14 cellular contexts compared by ENCODE assay signal in genomic region chr2:48452108-48452507, GRCh38. TPM values are rescaled to one million over a fixed set of nuclear protein-coding genes. Genes with fewer than 3 reads are reported as not detected.
A peak's percentile ranks its signal among the peaks of the same experiment; 100 is the strongest.
DNase-seq lines count a peak whose midpoint lies in the region; ATAC-seq and TF ChIP-seq lines count a peak whose summit lies in the region.
"Had no signal": no experiment of that assay in that cellular context is flagged by ENCODE, and none has a peak within 500 bp of the region (broad histone marks: within the 10 kb centered on the region; RNA-seq: fewer than 3 reads in every experiment).

No MANE protein-coding gene starts in this region.

- DNase-seq in DMS153 treated with DMSO at 0.1 percent for 48 hours (lab: John Stamatoyannopoulos, UW; ENCODE audit: unreplicated experiment) = peak; percentile 85
- DNase-seq in NCI-H2081 treated with DMSO at 0.1 percent for 48 hours (lab: John Stamatoyannopoulos, UW) = peak; percentile 67
- DNase-seq in WERI-Rb-1 = peak; percentile 58
- DNase-seq in KG1 (lab: John Stamatoyannopoulos, UW) = no peak
- DNase-seq in GM13976 (ENCODE audit: low spot score) = no peak
- DNase-seq: activated CD4-positive, alpha-beta T cell treated with anti-CD3 and anti-CD28 coated beads, Interleukin-2, amount 50 U/mL, for 4 hours; activated naive CD4-positive, alpha-beta T cell treated with anti-CD3 and anti-CD28 coated beads for 36 hours; cerebellar nuclear complex; stimulated activated CD4-positive, alpha-beta T cell treated with anti-CD3 and anti-CD28 coated beads, Interleukin-4, amount 100 ng/mL, for 1 hour; stimulated activated naive CD8-positive, alpha-beta T cell treated with anti-CD3 and anti-CD28 coated beads, Interleukin-15, Interleukin-2, amounts not matched to agents 100 U/mL and 50 U/mL, for 24 hours had no signal

- in situ Hi-C loops in GM13976 (cut with MboI; ENCODE audit: low sequenced_read_pairs, unreplicated experiment) = no loop called here

- no peaks in the 10 kb centered on the region for H3K9me2 ChIP-seq in neural cell (ENCODE audit: insufficient read depth, low read length)

- H3K36me3 ChIP-seq in WERI-Rb-1 (peaks cover 19% of the 10 kb centered on the region), neural cell (ENCODE audit: insufficient read depth, low read length) (no peaks in the 10 kb centered on the region)

- no peak overlapping the region for H3K9ac ChIP-seq in neural cell (ENCODE audit: low read length)

- H3K79me2 ChIP-seq in neural cell (replicated peaks; ENCODE audit: insufficient read depth, low read length) = no peaks in the 10 kb centered on the region

- no peaks in the 10 kb centered on the region for H4K20me1 ChIP-seq in neural cell (ENCODE audit: insufficient read depth)

- ATAC-seq in GM18519 (IDR thresholded peaks at IDR 0.05; ENCODE audit: low FRiP score, unreplicated experiment) (no peak), GM19324 (IDR thresholded peaks at IDR 0.05; ENCODE audit: low FRiP score, unreplicated experiment) (no peak)
- ATAC-seq: stimulated activated naive CD8-positive, alpha-beta T cell treated with anti-CD3 and anti-CD28 coated beads, Interleukin-15, Interleukin-2, amounts not matched to agents 100 U/mL and 50 U/mL, for 24 hours had no signal

- TF ChIP-seq EP300 in neural cell (conservative IDR thresholded peaks at IDR 0.05; ENCODE audit: poor library complexity, severe bottlenecking) = no peak

- H2AFZ ChIP-seq in neural cell (ENCODE audit: low read depth, low read length) = no peak overlapping the region

- TF ChIP-seq RAD21 in neural cell (conservative IDR thresholded peaks at IDR 0.05) = no peak

- no peak overlapping the region for H3K4me2 ChIP-seq in neural cell (ENCODE audit: low read length)

- H3K27ac ChIP-seq in WERI-Rb-1 = peak overlapping the region; percentile 76
- H3K27ac ChIP-seq in neural cell (ENCODE audit: low read length) = peak overlapping the region; percentile 69
- H3K27ac ChIP-seq: C4-2B had no signal

- peak overlapping the region; percentile 13 for H3K4me3 ChIP-seq in WERI-Rb-1 (ENCODE audit: low read depth, low read length)
- no peak overlapping the region for H3K4me3 ChIP-seq in neural cell (ENCODE audit: low read length)

- no peaks in the 10 kb centered on the region for H3K27me3 ChIP-seq in WERI-Rb-1 (ENCODE audit: insufficient read depth, low read depth, severe bottlenecking)
- no peaks in the 10 kb centered on the region for H3K27me3 ChIP-seq in neural cell (ENCODE audit: insufficient read depth, low read depth, low read length)

- no peaks in the 10 kb centered on the region for H3F3A ChIP-seq in neural cell (ENCODE audit: insufficient read depth, low read length, poor library complexity, severe bottlenecking)

- TF ChIP-seq CTCF in WERI-Rb-1 (IDR thresholded peaks at IDR 0.05; ENCODE audit: low read depth, low read length) (no peak), neural cell (IDR thresholded peaks at IDR 0.05; ENCODE audit: poor library complexity, severe bottlenecking) (no peak), GM13976 (IDR thresholded peaks at IDR 0.05; ENCODE audit: borderline replicate concordance, control extremely low read depth, extremely low read depth, insufficient read depth, missing control alignments) (no peak)

- no peaks in the 10 kb centered on the region for H3K9me3 ChIP-seq in WERI-Rb-1 (ENCODE audit: severe bottlenecking)
- H3K9me3 ChIP-seq in neural cell (ENCODE audit: low read length) = no peaks in the 10 kb centered on the region

TF ChIP-seq in neural cell, 6 proteins besides CTCF, POLR2A, EP300 and RAD21:
- TF ChIP-seq SMC3 (conservative IDR thresholded peaks at IDR 0.05; ENCODE audit: poor library complexity) (no peak), TAF1 (IDR thresholded peaks at IDR 0.05; ENCODE audit: low read depth) (no peak), MXI1 (conservative IDR thresholded peaks at IDR 0.05; ENCODE audit: poor library complexity, severe bottlenecking) (no peak), EZH2 (IDR thresholded peaks at IDR 0.05; ENCODE audit: borderline replicate concordance, insufficient read depth, low read length, poor library complexity, severe bottlenecking) (no peak), POLR2AphosphoS5 (IDR thresholded peaks at IDR 0.05) (no peak), REST (IDR thresholded peaks at IDR 0.05; ENCODE audit: borderline replicate concordance) (no peak)

RNA-seq across cellular contexts. Expression of gene PPP1R21, which starts 11.5 kb away (rescaled TPM):
- 61.8 and 66.2 TPM in 2 replicates for polyA plus RNA-seq in neural cell
- 61.1 and 62.1 TPM in 2 replicates for polyA minus RNA-seq in neural cell

Comparison
In these comparisons a context has a peak if more than half of its experiments do, and no peak if none do; other contexts are left out.
1. DNase-seq: peak in DMS153 treated with DMSO at 0.1 percent for 48 hours (single experiment), NCI-H2081 treated with DMSO at 0.1 percent for 48 hours (single experiment) and WERI-Rb-1 (single experiment); none in KG1 (single experiment) and GM13976 (single experiment).